15 cellular contexts compared by ENCODE assay signal in genomic region chr22:30209642-30210041, GRCh38. TPM values are rescaled to one million over a fixed set of nuclear protein-coding genes. Genes with fewer than 3 reads are reported as not detected.
DNase-seq lines count a peak whose midpoint lies in the region; ATAC-seq, FAIRE-seq and TF ChIP-seq lines count a peak whose summit lies in the region.
"Had no signal": no experiment of that assay in that cellular context is flagged by ENCODE, and none has a peak within 500 bp of the region (broad histone marks: within the 10 kb centered on the region; RNA-seq: fewer than 3 reads in every experiment).

No MANE protein-coding gene starts in this region.

- H4K8ac ChIP-seq in H1 (ENCODE audit: extremely low read depth, insufficient read depth, low read length), result no peak overlapping the region

- H3K23ac ChIP-seq in H1 (ENCODE audit: insufficient read length), result no peak overlapping the region

- H2AK5ac ChIP-seq in H1 (ENCODE audit: low read depth, low read length), result 0 out of 2 replicates have a peak overlapping the region, but pooled peaks have one; percentile 40

- TF ChIP-seq CTCF in activated CD8-positive, alpha-beta T cell treated with anti-CD3 and anti-CD28 coated beads for 36 hours (IDR thresholded peaks at IDR 0.05), result no peak
- no peak for TF ChIP-seq CTCF in H1 (IDR thresholded peaks at IDR 0.05; ENCODE audit: control extremely low read depth in 1 of 3, insufficient read depth in 1 of 3, low read depth in 1 of 3, low read length in 3 of 3)
- no peak for TF ChIP-seq CTCF in nephron (IDR thresholded peaks at IDR 0.05; ENCODE audit: unreplicated experiment in 3 of 3)
- no peak for TF ChIP-seq CTCF in type B pancreatic cell (conservative IDR thresholded peaks at IDR 0.05)

- DNase-seq in activated CD8-positive, alpha-beta T cell treated with anti-CD3 and anti-CD28 coated beads, Interleukin-2, amount 10 ng/mL, durations not matched to agents 7 days and 5 days, result no peak
- no peak for DNase-seq in activated CD8-positive, alpha-beta T cell treated with anti-CD3 and anti-CD28 coated beads for 36 hours
- DNase-seq in H1 (ENCODE audit: low read depth in 1 of 2, low spot score in 2 of 2) (no peak), type B pancreatic cell (ENCODE audit: extremely low spot score, unreplicated experiment) (no peak), T-cell (no peak)
- no peak for DNase-seq in activated CD8-positive, alpha-beta memory T cell treated with anti-CD3 and anti-CD28 coated beads, Interleukin-2, amount 50 U/mL, for 4 hours
- DNase-seq: activated CD4-positive, alpha-beta T cell treated with anti-CD3 and anti-CD28 coated beads, Interleukin-2, amount 10 ng/mL, durations not matched to agents 24 days and 14 days; colonic mucosa; NCI-H524 treated with DMSO at 0.1 percent for 48 hours had no signal

- no peak for ATAC-seq in activated CD8-positive, alpha-beta T cell treated with anti-CD3 and anti-CD28 coated beads, Interleukin-2, amount 10 ng/mL, durations not matched to agents 7 days and 5 days
- ATAC-seq in activated CD8-positive, alpha-beta T cell treated with anti-CD3 and anti-CD28 coated beads for 36 hours, result no peak
- no peak for ATAC-seq in HG03280 (IDR thresholded peaks at IDR 0.05; ENCODE audit: unreplicated experiment)
- ATAC-seq in T-cell (replicated peaks in 1 of 4), result no peak

- intact Hi-C loops in activated CD8-positive, alpha-beta T cell treated with anti-CD3 and anti-CD28 coated beads for 36 hours (cut with micrococcal nuclease), result no loop called here

- no peak overlapping the region for H3K18ac ChIP-seq in H1 (ENCODE audit: extremely low read depth, low read length)

- no peaks in the 10 kb centered on the region for H3K79me2 ChIP-seq in H1 (ENCODE audit: control insufficient read depth in 1 of 2, insufficient read depth in 2 of 2, low read length in 2 of 2)

- peaks cover 0 to 12% (median 5%) of the 10 kb centered on the region in 4 experiments; a peak in 6 of 7 replicates for H3K4me1 ChIP-seq in H1 (replicated peaks in 1 of 4; ENCODE audit: control insufficient read depth in 3 of 4, insufficient read depth in 4 of 4, low read length in 3 of 4)
- H3K4me1 ChIP-seq: colonic mucosa had no signal

- no peaks in the 10 kb centered on the region for H3K9me3 ChIP-seq in H1 (ENCODE audit: insufficient read depth in 2 of 2, low read depth in 1 of 2, low read length in 1 of 2)
- H3K9me3 ChIP-seq: colonic mucosa had no signal

- no peak overlapping the region for H3K14ac ChIP-seq in H1 (ENCODE audit: insufficient read length)

- H3K4me1 Mint-ChIP-seq in activated CD8-positive, alpha-beta T cell treated with anti-CD3 and anti-CD28 coated beads, Interleukin-2, amount 10 ng/mL, durations not matched to agents 7 days and 5 days (ENCODE audit: low read depth), result peaks cover 87% of the 10 kb centered on the region
- H3K4me1 Mint-ChIP-seq in activated CD8-positive, alpha-beta T cell treated with anti-CD3 and anti-CD28 coated beads for 36 hours (ENCODE audit: low read depth), result peaks cover 23% of the 10 kb centered on the region
- H3K4me1 Mint-ChIP-seq in nephron (peaks cover 55% of the 10 kb centered on the region), type B pancreatic cell (ENCODE audit: unreplicated experiment) (peaks cover 44% of the 10 kb centered on the region), T-cell (peaks cover 6 to 19% (median 13%) of the 10 kb centered on the region in 3 donors)

- peak overlapping the region; percentile 70 for H2BK120ac ChIP-seq in H1 (replicated peaks; ENCODE audit: low read depth, low read length)

- H4K91ac ChIP-seq in H1 (replicated peaks; ENCODE audit: insufficient read length, low read length), result peak overlapping the region; percentile 47

- H3K4me2 ChIP-seq in H1 (ENCODE audit: insufficient read depth in 1 of 2, low read depth in 2 of 2, low read length in 2 of 2), result no peak overlapping the region

- H4K20me1 ChIP-seq in H1 (replicated peaks in 1 of 2; ENCODE audit: control insufficient read depth in 1 of 2, insufficient read depth in 2 of 2, low read length in 2 of 2), result no peaks in the 10 kb centered on the region

- no peak for FAIRE-seq in H1 (lab: Jason Lieb, UNC)
- FAIRE-seq: GM19239 had no signal

- no peak overlapping the region for H4K5ac ChIP-seq in H1 (ENCODE audit: insufficient read length, low read depth, low read length)

- no peak overlapping the region for H3K56ac ChIP-seq in H1 (replicated peaks; ENCODE audit: insufficient read length, low read depth, low read length)

- H3K27ac Mint-ChIP-seq in activated CD8-positive, alpha-beta T cell treated with anti-CD3 and anti-CD28 coated beads, Interleukin-2, amount 10 ng/mL, durations not matched to agents 7 days and 5 days, result peak overlapping the region; percentile 74
- no peak overlapping the region for H3K27ac Mint-ChIP-seq in activated CD8-positive, alpha-beta T cell treated with anti-CD3 and anti-CD28 coated beads for 36 hours
- H3K27ac Mint-ChIP-seq in nephron (peak overlapping the region in 2 of 3 experiments; percentile 95 to 100), type B pancreatic cell (peak overlapping the region; percentile 73), T-cell (no peak overlapping the region)

- TF ChIP-seq POLR2A in H1 (IDR thresholded peaks at IDR 0.05; ENCODE audit: control extremely low read depth in 1 of 2, low read depth in 2 of 2, low read length in 2 of 2), result no peak

- H2BK5ac ChIP-seq in H1 (ENCODE audit: low read depth, low read length), result no peak overlapping the region

- no peak for TF ChIP-seq EP300 in H1 (IDR thresholded peaks at IDR 0.05; ENCODE audit: borderline replicate concordance in 1 of 2, low read depth in 2 of 2, low read length in 2 of 2)

- H3K36me3 Mint-ChIP-seq in activated CD8-positive, alpha-beta T cell treated with anti-CD3 and anti-CD28 coated beads, Interleukin-2, amount 10 ng/mL, durations not matched to agents 7 days and 5 days (ENCODE audit: low read depth), result no peaks in the 10 kb centered on the region
- H3K36me3 Mint-ChIP-seq in activated CD8-positive, alpha-beta T cell treated with anti-CD3 and anti-CD28 coated beads for 36 hours (ENCODE audit: low read depth), result no peaks in the 10 kb centered on the region
- H3K36me3 Mint-ChIP-seq in nephron (ENCODE audit: low read depth) (no peaks in the 10 kb centered on the region), type B pancreatic cell (no peaks in the 10 kb centered on the region), T-cell (no peaks in the 10 kb centered on the region)

- H3K23me2 ChIP-seq in H1 (ENCODE audit: low read depth, low read length), result no peaks in the 10 kb centered on the region

- H2BK20ac ChIP-seq in H1 (ENCODE audit: low read length), result peak overlapping the region; percentile 15; the same call in 1 of the 2 replicates

- peak overlapping the region; percentile 90; the same call in 1 of the 2 replicates for H2BK12ac ChIP-seq in H1 (ENCODE audit: low read depth, low read length)

- no peaks in the 10 kb centered on the region for H3K36me3 ChIP-seq in H1 (ENCODE audit: control insufficient read depth in 2 of 4, insufficient read depth in 4 of 4, low read length in 3 of 4)
- H3K36me3 ChIP-seq: colonic mucosa had no signal

- CTCF ChIA-PET in activated CD8-positive, alpha-beta T cell treated with anti-CD3 and anti-CD28 coated beads, Interleukin-2, amount 10 ng/mL, durations not matched to agents 7 days and 5 days (lab: Charles Lee), result interaction anchor here (1.1 to 2.4 kb wide), 2 partner anchors 18 to 32 kb away, joined by 3 to 7 read pairs; no protein-coding TSS in a partner anchor
- CTCF ChIA-PET in activated CD8-positive, alpha-beta T cell treated with anti-CD3 and anti-CD28 coated beads for 36 hours (lab: Charles Lee), result interaction anchor here (1.4 to 1.5 kb wide), 2 partner anchors 13 to 31 kb away, joined by 3 to 4 read pairs; no protein-coding TSS in a partner anchor
- CTCF ChIA-PET in H1 (lab: Charles Lee; ENCODE audit: partially characterized antibody) (interaction anchor here (0.9 to 2.2 kb wide), 6 partner anchors 8 to 102 kb away, joined by 3 to 6 read pairs (median 4); no protein-coding TSS in a partner anchor), T-cell (lab: Charles Lee) (interaction anchor here in 1 of 2 donors (0.8 kb wide), 1 partner anchor 389 kb away, joined by 4 read pairs; no protein-coding TSS in a partner anchor)

- no peak overlapping the region for H3K27ac ChIP-seq in H1 (ENCODE audit: low read depth, low read length)
- H3K27ac ChIP-seq: 22Rv1, colonic mucosa had no signal

- no peak overlapping the region for H3K9ac ChIP-seq in H1 (replicated peaks in 1 of 4; ENCODE audit: extremely low read depth in 1 of 4, low read depth in 3 of 4, low read length in 3 of 4)

- H2AFZ ChIP-seq in H1 (ENCODE audit: low read length), result no peak overlapping the region

- WGBS in H1 (ENCODE audit: extremely low coverage in 1 of 2, insufficient coverage in 1 of 2, insufficient read length in 1 of 2, insufficient replicate concordance in 2 of 2, low coverage in 1 of 2, low lambda C conversion rate in 2 of 2, missing lambda C conversion rate in 1 of 2), 2 experiments, result 95% methylated on average over 6 of the region's 6 CpGs; no CpG with 5 or more reads in 1 of the 2 experiments

- TF ChIP-seq RAD21 in H1 (IDR thresholded peaks at IDR 0.05 in 1 of 2, conservative IDR thresholded peaks at IDR 0.05 in 1 of 2; ENCODE audit: low read depth in 2 of 2, low read length in 2 of 2), result no peak

- H3K79me1 ChIP-seq in H1 (ENCODE audit: low read depth, low read length), result no peaks in the 10 kb centered on the region

- no peak overlapping the region for H3K4me3 Mint-ChIP-seq in activated CD8-positive, alpha-beta T cell treated with anti-CD3 and anti-CD28 coated beads, Interleukin-2, amount 10 ng/mL, durations not matched to agents 7 days and 5 days
- no peak overlapping the region for H3K4me3 Mint-ChIP-seq in activated CD8-positive, alpha-beta T cell treated with anti-CD3 and anti-CD28 coated beads for 36 hours
- no peak overlapping the region for H3K4me3 Mint-ChIP-seq in nephron
- no peak overlapping the region for H3K4me3 Mint-ChIP-seq in type B pancreatic cell
- no peak overlapping the region for H3K4me3 Mint-ChIP-seq in T-cell
- H3K4me3 Mint-ChIP-seq: activated CD4-positive, alpha-beta T cell treated with anti-CD3 and anti-CD28 coated beads, Interleukin-2, amount 10 ng/mL, durations not matched to agents 24 days and 14 days had no signal

- no peaks in the 10 kb centered on the region for H3K27me3 Mint-ChIP-seq in activated CD8-positive, alpha-beta T cell treated with anti-CD3 and anti-CD28 coated beads, Interleukin-2, amount 10 ng/mL, durations not matched to agents 7 days and 5 days (ENCODE audit: low read depth)
- H3K27me3 Mint-ChIP-seq in activated CD8-positive, alpha-beta T cell treated with anti-CD3 and anti-CD28 coated beads for 36 hours, result no peaks in the 10 kb centered on the region
- H3K27me3 Mint-ChIP-seq in nephron (ENCODE audit: low read depth), result peaks cover 18% of the 10 kb centered on the region
- H3K27me3 Mint-ChIP-seq in type B pancreatic cell, result peaks cover 13% of the 10 kb centered on the region
- H3K27me3 Mint-ChIP-seq in T-cell, result no peaks in the 10 kb centered on the region
- H3K27me3 Mint-ChIP-seq: activated CD4-positive, alpha-beta T cell treated with anti-CD3 and anti-CD28 coated beads, Interleukin-2, amount 10 ng/mL, durations not matched to agents 24 days and 14 days had no signal

- H2BK15ac ChIP-seq in H1 (ENCODE audit: low read length), result peak overlapping the region; percentile 72; the same call in 1 of the 2 replicates

- no peak overlapping the region for H3K4ac ChIP-seq in H1 (replicated peaks; ENCODE audit: insufficient read length, low read depth, low read length)

- H3K27me3 ChIP-seq in H1 (replicated peaks in 1 of 4; ENCODE audit: control insufficient read depth in 3 of 4, extremely low read depth in 1 of 4, insufficient read depth in 3 of 4, low read length in 3 of 4), result no peaks in the 10 kb centered on the region; a peak in 1 of 7 replicates
- H3K27me3 ChIP-seq: colonic mucosa had no signal

- POLR2A ChIA-PET in activated CD8-positive, alpha-beta T cell treated with anti-CD3 and anti-CD28 coated beads, Interleukin-2, amount 10 ng/mL, durations not matched to agents 7 days and 5 days (lab: Charles Lee), result no interaction called here
- POLR2A ChIA-PET in activated CD8-positive, alpha-beta T cell treated with anti-CD3 and anti-CD28 coated beads for 36 hours (lab: Charles Lee), result interaction anchor here (0.6 to 1.4 kb wide), 5 partner anchors 9 to 32 kb away, joined by 3 read pairs; no protein-coding TSS in a partner anchor
- POLR2A ChIA-PET in H1 (lab: Charles Lee; ENCODE audit: partially characterized antibody), result interaction anchor here (1.3 to 1.5 kb wide), 2 partner anchors 12 to 17 kb away, joined by 3 to 5 read pairs; no protein-coding TSS in a partner anchor
- POLR2A ChIA-PET in T-cell (lab: Charles Lee), result no interaction called here

- no peaks in the 10 kb centered on the region for H3K9me3 Mint-ChIP-seq in activated CD8-positive, alpha-beta T cell treated with anti-CD3 and anti-CD28 coated beads, Interleukin-2, amount 10 ng/mL, durations not matched to agents 7 days and 5 days (ENCODE audit: insufficient read depth)
- no peaks in the 10 kb centered on the region for H3K9me3 Mint-ChIP-seq in activated CD8-positive, alpha-beta T cell treated with anti-CD3 and anti-CD28 coated beads for 36 hours
- H3K9me3 Mint-ChIP-seq in nephron (no peaks in the 10 kb centered on the region), type B pancreatic cell (no peaks in the 10 kb centered on the region), T-cell (no peaks in the 10 kb centered on the region)
- H3K9me3 Mint-ChIP-seq: activated CD4-positive, alpha-beta T cell treated with anti-CD3 and anti-CD28 coated beads, Interleukin-2, amount 10 ng/mL, durations not matched to agents 24 days and 14 days had no signal

- no peak overlapping the region for H3K4me3 ChIP-seq in H1 (ENCODE audit: extremely low read depth in 1 of 4, insufficient read depth in 2 of 4, low read depth in 3 of 4, low read length in 4 of 4)
- H3K4me3 ChIP-seq: colonic mucosa had no signal

RNA-seq across cellular contexts. Expression of gene LIF, which starts 36.9 kb away (rescaled TPM):
- 100 to 1,000 TPM; 532 to 569 TPM for total RNA-seq in activated CD8-positive, alpha-beta T cell treated with anti-CD3 and anti-CD28 coated beads, Interleukin-2, amount 10 ng/mL, durations not matched to agents 7 days and 5 days
- total RNA-seq in activated CD8-positive, alpha-beta T cell treated with anti-CD3 and anti-CD28 coated beads for 36 hours, result 100 to 1,000 TPM; 160 to 161 TPM
- total RNA-seq in H1 (2021; fragmentation: NEBNext Ultra II Directional; extraction: Animal tissue kit (Norgen Biotek cat#: 25700)), result 3.3 and 3.5 TPM in 2 replicates
- polyA plus RNA-seq in H1 (2011; rRNA removed), result 3.3 and 4.1 TPM in 2 replicates
- polyA plus RNA-seq in H1 (2011; cell fraction: cytosol; rRNA removed), result 4.0 TPM
- polyA plus RNA-seq in H1 (2011; cell fraction: nucleus; rRNA removed), result 16.5 TPM
- polyA plus RNA-seq in H1 (2012, experiment 1 of 2), result 3.5 to 4.5 TPM (median 3.9 TPM) in 4 replicates
- polyA plus RNA-seq in H1 (2012, experiment 2 of 2), result 2.9 TPM
- 2.2 TPM for polyA plus RNA-seq in H1 (2013, experiment 1 of 2)
- polyA plus RNA-seq in H1 (2013, experiment 2 of 2), result 1.8 TPM
- polyA minus RNA-seq in H1 (2011; rRNA and poly(A)+ RNA removed), result 9.4 and 9.6 TPM in 2 replicates
- polyA minus RNA-seq in H1 (2011; cell fraction: cytosol; rRNA and poly(A)+ RNA removed), result 6.2 TPM
- polyA minus RNA-seq in H1 (2011; cell fraction: nucleus; rRNA and poly(A)+ RNA removed), result 4.6 TPM
- 3.8 and 9.8 TPM in 2 replicates for total RNA-seq in type B pancreatic cell (ENCODE audit: low replicate concordance)
- total RNA-seq in T-cell, result 1 to 10 TPM in 3 of 5 donors, under 1 TPM in 2; 0.26 to 3.3 (median 1.4) TPM

RNA-seq across cellular contexts. Expression of gene OSM, which starts 57.0 kb away (rescaled TPM):
- 100 to 1,000 TPM; 135 to 140 TPM for total RNA-seq in activated CD8-positive, alpha-beta T cell treated with anti-CD3 and anti-CD28 coated beads, Interleukin-2, amount 10 ng/mL, durations not matched to agents 7 days and 5 days
- 10 to 100 TPM; 44.3 to 45.7 TPM for total RNA-seq in activated CD8-positive, alpha-beta T cell treated with anti-CD3 and anti-CD28 coated beads for 36 hours
- total RNA-seq in H1 (2021; fragmentation: NEBNext Ultra II Directional; extraction: Animal tissue kit (Norgen Biotek cat#: 25700)), result not detected in 2 replicates
- not detected in 2 replicates for polyA plus RNA-seq in H1 (2011; rRNA removed)
- polyA plus RNA-seq in H1 (2011; cell fraction: cytosol; rRNA removed), result not detected
- not detected for polyA plus RNA-seq in H1 (2011; cell fraction: nucleus; rRNA removed)
- not detected in 4 replicates for polyA plus RNA-seq in H1 (2012, experiment 1 of 2)
- polyA plus RNA-seq in H1 (2012, experiment 2 of 2), result not detected
- not detected for polyA plus RNA-seq in H1 (2013, experiment 1 of 2)
- polyA plus RNA-seq in H1 (2013, experiment 2 of 2), result not detected
- not detected in 2 replicates for polyA minus RNA-seq in H1 (2011; rRNA and poly(A)+ RNA removed)
- polyA minus RNA-seq in H1 (2011; cell fraction: cytosol; rRNA and poly(A)+ RNA removed), result not detected
- polyA minus RNA-seq in H1 (2011; cell fraction: nucleus; rRNA and poly(A)+ RNA removed), result not detected
- total RNA-seq in type B pancreatic cell (ENCODE audit: low replicate concordance), result not detected in 2 replicates
- 10 to 100 TPM in 2 of 5 donors, 1 to 10 TPM in 3; 5.9 to 16.5 (median 7.4) TPM for total RNA-seq in T-cell
- total RNA-seq: G401, RPMI7951 had no signal

Comparison
In these comparisons a context has a peak if more than half of its experiments do, and no peak if none do; other contexts are left out.
1. H3K27ac Mint-ChIP-seq: peak in activated CD8-positive, alpha-beta T cell treated with anti-CD3 and anti-CD28 coated beads, Interleukin-2, amount 10 ng/mL, durations not matched to agents 7 days and 5 days (single experiment), nephron (2 of 3) and type B pancreatic cell (single experiment); none in activated CD8-positive, alpha-beta T cell treated with anti-CD3 and anti-CD28 coated beads for 36 hours (single experiment) and T-cell (0 of 2).
2. POLR2A ChIA-PET loops: an anchor here in activated CD8-positive, alpha-beta T cell treated with anti-CD3 and anti-CD28 coated beads for 36 hours (0.6 to 1.4 kb wide) and H1 (1.3 to 1.5 kb wide); none called in activated CD8-positive, alpha-beta T cell treated with anti-CD3 and anti-CD28 coated beads, Interleukin-2, amount 10 ng/mL, durations not matched to agents 7 days and 5 days and T-cell.
3. RNA of gene LIF, which starts 36.9 kb away (total RNA-seq): 532 to 569 TPM in activated CD8-positive, alpha-beta T cell treated with anti-CD3 and anti-CD28 coated beads, Interleukin-2, amount 10 ng/mL, durations not matched to agents 7 days and 5 days and 160 to 161 TPM in activated CD8-positive, alpha-beta T cell treated with anti-CD3 and anti-CD28 coated beads for 36 hours; 3.8 to 9.8 TPM in type B pancreatic cell, 3.3 to 3.5 TPM in H1 and 0.26 to 3.3 TPM in T-cell; every median in the first group is over 10 times any median in the second.